In the genomic region with DNA sequence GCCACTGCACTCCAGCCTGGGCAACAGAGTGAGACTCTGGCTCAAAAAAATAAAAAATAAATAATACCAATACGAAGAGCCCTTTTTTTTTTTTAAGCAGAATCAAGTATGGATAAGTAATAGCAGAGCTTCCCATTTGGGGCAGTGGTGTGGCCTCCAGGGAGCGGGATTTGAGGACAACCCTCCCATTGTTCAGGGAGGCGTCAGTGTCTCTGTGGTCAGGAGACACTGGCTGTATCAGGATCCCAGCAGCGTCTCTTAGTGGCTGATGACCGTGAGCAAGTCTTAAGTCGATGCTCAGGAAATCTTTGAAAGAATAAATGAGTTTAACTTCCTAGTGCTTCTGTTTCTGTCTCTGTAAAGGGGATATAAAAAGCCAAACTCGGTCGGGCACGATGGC, we compare ENCODE assay signal across 22 cellular contexts.
"Had no signal": no experiment of that assay in that cellular context is flagged by ENCODE, and none has a peak within 500 bp of the region (broad histone marks: within the 10 kb centered on the region; RNA-seq: fewer than 3 reads in every experiment).

No MANE protein-coding gene starts in this region.

- H3K4me2 ChIP-seq: KMS-11 had no signal

- DNase-seq: activated B cell treated with CpG ODN at 0.5 μM for 24 hours; activated CD4-positive, alpha-beta T cell treated with anti-CD3 and anti-CD28 coated beads for 1 hour; activated CD4-positive, alpha-beta T cell treated with anti-CD3 and anti-CD28 coated beads, Interleukin-2, amount 10 ng/mL, durations not matched to agents 24 days and 14 days; activated CD4-positive, alpha-beta T cell treated with anti-CD3 and anti-CD28 coated beads, Interleukin-2, amount 50 U/mL, for 48 hours; activated CD8-positive, alpha-beta memory T cell treated with anti-CD3 and anti-CD28 coated beads for 24 hours; activated effector memory CD4-positive, alpha-beta T cell treated with anti-CD3 and anti-CD28 coated beads, Interleukin-2, amount 50 U/mL, for 16 hours; activated naive CD4-positive, alpha-beta T cell treated with anti-CD3 and anti-CD28 coated beads for 36 hours; activated T-cell treated with anti-CD3 and anti-CD28 coated beads, Interleukin-2, amount 50 U/mL, for 4 hours; NCI-H187; NCI-H2081; NCI-H510A treated with DMSO at 0.1 percent for 48 hours; NCI-H69; NK-92 treated with Interleukin-12 subunit alpha and Interleukin-12 subunit beta, amount 100 ng/mL, for 24 hours; OCI-M1; T-helper 17 cell; T1000 had no signal

- H3K27me3 ChIP-seq: brain microvascular endothelial cell, cardiac muscle cell, SJSA1 had no signal

- H3K4me3 Mint-ChIP-seq: activated B cell treated with CpG ODN at 0.5 μM for 24 hours; activated CD4-positive, alpha-beta T cell treated with anti-CD3 and anti-CD28 coated beads, Interleukin-2, amount 10 ng/mL, durations not matched to agents 24 days and 14 days; activated naive CD4-positive, alpha-beta T cell treated with anti-CD3 and anti-CD28 coated beads for 36 hours; activated naive CD8-positive, alpha-beta T cell; activated T-cell treated with anti-CD3 and anti-CD28 coated beads, Interleukin-2, amount 50 U/mL, for 4 hours; T-helper 17 cell had no signal

- H3K9me3 ChIP-seq: SJSA1 had no signal

- H3K36me3 ChIP-seq: brain microvascular endothelial cell, cardiac muscle cell, SJSA1 had no signal

- H3K9me3 Mint-ChIP-seq: activated B cell treated with CpG ODN at 0.5 μM for 24 hours; activated CD4-positive, alpha-beta T cell treated with anti-CD3 and anti-CD28 coated beads, Interleukin-2, amount 10 ng/mL, durations not matched to agents 24 days and 14 days; activated naive CD4-positive, alpha-beta T cell treated with anti-CD3 and anti-CD28 coated beads for 36 hours; activated T-cell treated with anti-CD3 and anti-CD28 coated beads, Interleukin-2, amount 50 U/mL, for 4 hours had no signal

- H3K27me3 Mint-ChIP-seq: activated B cell treated with CpG ODN at 0.5 μM for 24 hours; activated CD4-positive, alpha-beta T cell treated with anti-CD3 and anti-CD28 coated beads, Interleukin-2, amount 10 ng/mL, durations not matched to agents 24 days and 14 days; activated naive CD8-positive, alpha-beta T cell; T-helper 17 cell had no signal

- H3K4me3 ChIP-seq: cardiac muscle cell, SJSA1 had no signal

- H3K27ac Mint-ChIP-seq: activated B cell treated with CpG ODN at 0.5 μM for 24 hours; activated CD4-positive, alpha-beta T cell treated with anti-CD3 and anti-CD28 coated beads, Interleukin-2, amount 10 ng/mL, durations not matched to agents 24 days and 14 days; activated naive CD4-positive, alpha-beta T cell treated with anti-CD3 and anti-CD28 coated beads for 36 hours; activated naive CD8-positive, alpha-beta T cell; T-helper 17 cell had no signal

- H3K36me3 Mint-ChIP-seq: activated naive CD8-positive, alpha-beta T cell had no signal

- H3K4me1 Mint-ChIP-seq: activated B cell treated with CpG ODN at 0.5 μM for 24 hours; activated CD4-positive, alpha-beta T cell treated with anti-CD3 and anti-CD28 coated beads, Interleukin-2, amount 10 ng/mL, durations not matched to agents 24 days and 14 days had no signal

- H3K27ac ChIP-seq: brain microvascular endothelial cell, cardiac muscle cell, KMS-11, RWPE1, SJSA1 had no signal
